Comparison of ENCODE assay signal across 1 cellular context in the genomic region with DNA sequence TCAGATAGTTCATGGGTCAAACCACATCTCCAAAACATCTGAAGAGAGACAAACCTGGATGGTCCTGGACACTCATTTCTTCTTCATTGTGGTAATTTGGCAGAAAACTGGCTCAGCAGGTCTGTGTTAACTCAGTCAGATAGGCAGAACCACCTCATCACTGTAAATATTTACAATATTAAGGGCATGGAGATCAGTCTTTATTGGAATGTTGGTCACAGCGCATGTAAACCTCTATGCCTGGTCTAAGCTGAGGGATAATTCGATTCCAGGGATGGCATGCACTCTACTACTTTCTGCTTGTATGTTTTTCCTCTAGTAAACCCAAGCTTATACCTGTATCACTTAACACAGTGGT.
TF ChIP-seq lines count a peak whose summit lies in the region.

No MANE protein-coding gene starts in this region.

TF ChIP-seq in HepG2, 621 proteins besides CTCF, POLR2A, EP300 and RAD21:
- TF ChIP-seq, protein P1, sequence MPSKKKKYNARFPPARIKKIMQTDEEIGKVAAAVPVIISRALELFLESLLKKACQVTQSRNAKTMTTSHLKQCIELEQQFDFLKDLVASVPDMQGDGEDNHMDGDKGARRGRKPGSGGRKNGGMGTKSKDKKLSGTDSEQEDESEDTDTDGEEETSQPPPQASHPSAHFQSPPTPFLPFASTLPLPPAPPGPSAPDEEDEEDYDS (CRISPR knock-in tag; IDR thresholded peaks at IDR 0.05): no peak
- TF ChIP-seq HNRNPUL1 (IDR thresholded peaks at IDR 0.05; ENCODE audit: low read depth, low read length) (no peak), TSC22D2 (CRISPR knock-in tag; IDR thresholded peaks at IDR 0.05; ENCODE audit: borderline replicate concordance) (no peak)
